Comparison of ENCODE assay signal across 17 cellular contexts in genomic region chr18:60100805-60101204, GRCh38.
DNase-seq lines count a peak whose midpoint lies in the region; ATAC-seq and TF ChIP-seq lines count a peak whose summit lies in the region.
"Had no signal": no experiment of that assay in that cellular context is flagged by ENCODE, and none has a peak within 500 bp of the region (broad histone marks: within the 10 kb centered on the region; RNA-seq: fewer than 3 reads in every experiment).

No MANE protein-coding gene starts in this region.

- peak; percentile 4 for DNase-seq in NCI-H510A treated with DMSO at 0.1 percent for 48 hours (lab: John Stamatoyannopoulos, UW)
- DNase-seq in NCI-H510A (lab: John Stamatoyannopoulos, UW), result no peak
- peak; percentile 29 for DNase-seq in fibroblast of gingiva (ENCODE audit: low read depth)
- DNase-seq in myocyte (ENCODE audit: low read depth), result peak; percentile 28
- no peak for DNase-seq in NCI-H524 treated with DMSO at 0.1 percent for 48 hours (lab: John Stamatoyannopoulos, UW)
- no peak for DNase-seq in NCI-H2227 (lab: John Stamatoyannopoulos, UW; ENCODE audit: unreplicated experiment)
- no peak for DNase-seq in left ventricle myocardium superior
- DNase-seq: CD4-positive, alpha-beta T cell; GF-D8; MG63; NCI-H1105 treated with DMSO at 0.1 percent for 48 hours; NCI-H1694; NCI-H2081 treated with DMSO at 0.1 percent for 48 hours; NK-92 treated with Interleukin-12 subunit alpha and Interleukin-12 subunit beta, amount 100 ng/mL, for 24 hours; Right ventricle myocardium superior; SW 1271 had no signal

- no peak overlapping the region for H3K4me3 ChIP-seq in OCI-LY3 (ENCODE audit: low read length)
- H3K4me3 ChIP-seq: MG63 had no signal

- ATAC-seq in left ventricle myocardium superior, result no peak

- H3K36me3 ChIP-seq in OCI-LY3 (replicated peaks; ENCODE audit: low read depth, low read length), result no peaks in the 10 kb centered on the region
- H3K36me3 ChIP-seq: MG63 had no signal

- H3K4me2 ChIP-seq in OCI-LY3 (ENCODE audit: low read length), result no peak overlapping the region

- H3K79me2 ChIP-seq in OCI-LY3 (ENCODE audit: low read length), result no peaks in the 10 kb centered on the region

- peaks cover 5% of the 10 kb centered on the region for H3K4me1 ChIP-seq in OCI-LY3 (ENCODE audit: low read length)

- no peaks in the 10 kb centered on the region for H3K9me3 ChIP-seq in OCI-LY3 (ENCODE audit: insufficient read depth, low read length)
- H3K9me3 ChIP-seq: MG63 had no signal

- no peak overlapping the region for H3K9ac ChIP-seq in OCI-LY3 (ENCODE audit: low read length)

- H4K20me1 ChIP-seq in OCI-LY3 (ENCODE audit: insufficient read depth, low read length), result no peaks in the 10 kb centered on the region

- intact Hi-C loops in left ventricle myocardium superior (cut with micrococcal nuclease), result no loop called here

- H3K27ac ChIP-seq in OCI-LY3 (ENCODE audit: low read length), result no peak overlapping the region

- no peaks in the 10 kb centered on the region for H3K27me3 ChIP-seq in OCI-LY3 (ENCODE audit: low read depth, low read length)
- H3K27me3 ChIP-seq: MG63 had no signal

- TF ChIP-seq CTCF in OCI-LY3 (IDR thresholded peaks at IDR 0.05; ENCODE audit: low read depth, low read length), result no peak

- 0 out of 2 replicates have a peak overlapping the region, but pooled peaks have one; percentile 18 for H2AFZ ChIP-seq in OCI-LY3 (ENCODE audit: low read depth, low read length)

Comparison
In these comparisons a context has a peak if more than half of its experiments do, and no peak if none do; other contexts are left out.
1. DNase-seq: peak in NCI-H510A treated with DMSO at 0.1 percent for 48 hours (single experiment), fibroblast of gingiva (single experiment) and myocyte (single experiment); none in NCI-H510A (single experiment), NCI-H524 treated with DMSO at 0.1 percent for 48 hours (single experiment), NCI-H2227 (single experiment) and left ventricle myocardium superior (single experiment).